8 cellular contexts compared by ENCODE assay signal in the genomic region with DNA sequence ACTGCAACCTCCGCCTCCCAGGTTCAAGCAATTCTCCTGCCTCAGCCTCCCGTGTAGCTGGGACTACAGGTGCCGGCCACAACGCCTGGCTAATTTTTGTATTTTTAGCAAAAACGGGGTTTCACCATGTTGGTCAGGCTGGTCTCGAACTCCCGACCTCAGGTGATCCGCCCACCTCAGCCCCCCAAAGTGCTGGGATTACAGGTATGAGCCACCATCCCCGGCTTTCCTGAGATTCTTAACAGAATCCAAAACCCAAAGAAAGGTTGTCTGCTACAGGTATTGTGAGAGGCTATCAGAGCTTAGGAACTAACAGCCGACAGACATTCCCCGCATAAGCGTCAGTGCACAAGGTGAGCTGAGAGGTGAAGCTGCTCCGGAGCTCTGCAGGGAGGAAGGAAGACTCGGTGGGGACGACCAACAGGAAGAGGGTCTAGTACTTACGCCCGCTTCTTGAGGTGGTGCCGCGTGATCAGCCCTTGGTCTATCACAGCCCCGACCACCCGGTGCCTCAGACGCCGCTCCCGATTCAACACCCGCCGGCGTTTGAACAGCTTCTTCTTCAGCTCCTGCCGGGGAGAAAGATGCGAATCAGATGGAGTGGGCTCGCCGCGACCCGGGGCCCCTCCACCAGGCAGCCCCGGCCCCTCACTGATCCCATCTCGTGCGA. TPM values are rescaled to one million over a fixed set of nuclear protein-coding genes. Genes with fewer than 3 reads are reported as not detected.
A peak's percentile ranks its signal among the peaks of the same experiment; 100 is the strongest.
DNase-seq lines count a peak whose midpoint lies in the region; ATAC-seq and TF ChIP-seq lines count a peak whose summit lies in the region.

No MANE protein-coding gene starts in this region.

- ATAC-seq in CD4-positive, alpha-beta T cell (ENCODE audit: poor library complexity), result peak; percentile 61
- ATAC-seq in GM19043 (IDR thresholded peaks at IDR 0.05; ENCODE audit: low read depth, unreplicated experiment) (peak; percentile 35), HG03280 (IDR thresholded peaks at IDR 0.05; ENCODE audit: unreplicated experiment) (peak; percentile 31), HG03378 (IDR thresholded peaks at IDR 0.05; ENCODE audit: unreplicated experiment) (no peak)

- H3K4me3 Mint-ChIP-seq in CD4-positive, alpha-beta T cell, result peak overlapping the region; percentile 99
- H3K4me3 Mint-ChIP-seq in activated naive CD4-positive, alpha-beta T cell treated with anti-CD3 and anti-CD28 coated beads for 36 hours, result peak overlapping the region; percentile 98
- peak overlapping the region; percentile 88 for H3K4me3 Mint-ChIP-seq in progenitor cell of endocrine pancreas (ENCODE audit: low read depth)

- peaks cover 14% of the 10 kb centered on the region for H3K4me1 ChIP-seq in cardiac muscle cell (ENCODE audit: low read depth)

- POLR2A ChIA-PET in CD4-positive, alpha-beta T cell (lab: Charles Lee), result interaction anchor here (0.7 to 5.3 kb wide), 46 partner anchors 10 to 1621 kb away, joined by 3 to 170 read pairs (median 6); a partner anchor contains a TSS

- H3K27me3 Mint-ChIP-seq in CD4-positive, alpha-beta T cell, result no peaks in the 10 kb centered on the region
- H3K27me3 Mint-ChIP-seq in activated naive CD4-positive, alpha-beta T cell treated with anti-CD3 and anti-CD28 coated beads for 36 hours (ENCODE audit: low read depth), result no peaks in the 10 kb centered on the region
- no peaks in the 10 kb centered on the region for H3K27me3 Mint-ChIP-seq in progenitor cell of endocrine pancreas

- H3K27me3 ChIP-seq in CD4-positive, alpha-beta T cell (ENCODE audit: control insufficient read depth, insufficient read depth, low read length), result no peaks in the 10 kb centered on the region
- no peaks in the 10 kb centered on the region for H3K27me3 ChIP-seq in cardiac muscle cell

- intact Hi-C loops in CD4-positive, alpha-beta T cell (cut with DNase I, micrococcal nuclease), result loop anchor here (1.0 to 10.0 kb wide), 2 partner anchors 11 to 870 kb away; a partner anchor contains a TSS
- intact Hi-C loops in activated naive CD4-positive, alpha-beta T cell treated with anti-CD3 and anti-CD28 coated beads for 36 hours (cut with micrococcal nuclease), result loop anchor here (1.0 to 2.0 kb wide), 7 partner anchors 11 to 177 kb away; a partner anchor contains a TSS

- no peaks in the 10 kb centered on the region for H3K9me3 Mint-ChIP-seq in CD4-positive, alpha-beta T cell
- H3K9me3 Mint-ChIP-seq in activated naive CD4-positive, alpha-beta T cell treated with anti-CD3 and anti-CD28 coated beads for 36 hours, result no peaks in the 10 kb centered on the region
- H3K9me3 Mint-ChIP-seq in progenitor cell of endocrine pancreas (ENCODE audit: low read depth), result no peaks in the 10 kb centered on the region

- peak in 9 of 10 experiments; percentile 33 to 57 (median 44) for DNase-seq in CD4-positive, alpha-beta T cell
- DNase-seq in NCI-H774 (lab: John Stamatoyannopoulos, UW) (peak; percentile 65), cardiac muscle cell (ENCODE audit: low read depth in 1 of 2, low spot score in 1 of 2) (peak; percentile 57 to 75), progenitor cell of endocrine pancreas (ENCODE audit: low spot score, unreplicated experiment) (no peak)
- peak; percentile 74 for DNase-seq in activated naive CD4-positive, alpha-beta T cell treated with anti-CD3 and anti-CD28 coated beads for 36 hours

- TF ChIP-seq CTCF in CD4-positive, alpha-beta T cell (IDR thresholded peaks at IDR 0.05), result no peak
- TF ChIP-seq CTCF in cardiac muscle cell (IDR thresholded peaks at IDR 0.05; ENCODE audit: low read depth, low read length) (no peak), progenitor cell of endocrine pancreas (IDR thresholded peaks at IDR 0.05; ENCODE audit: unreplicated experiment) (no peak)

- peaks cover 2% of the 10 kb centered on the region for H3K36me3 ChIP-seq in cardiac muscle cell

- H3K36me3 Mint-ChIP-seq in CD4-positive, alpha-beta T cell (ENCODE audit: low read depth), result peaks cover 39% of the 10 kb centered on the region
- H3K36me3 Mint-ChIP-seq in activated naive CD4-positive, alpha-beta T cell treated with anti-CD3 and anti-CD28 coated beads for 36 hours (ENCODE audit: low read depth), result peaks cover 32% of the 10 kb centered on the region
- H3K36me3 Mint-ChIP-seq in progenitor cell of endocrine pancreas (ENCODE audit: insufficient read depth), result peaks cover 5% of the 10 kb centered on the region

- H3K9me3 ChIP-seq in CD4-positive, alpha-beta T cell (ENCODE audit: control insufficient read depth, low read length), result no peaks in the 10 kb centered on the region
- H3K9me3 ChIP-seq in cardiac muscle cell (ENCODE audit: low read depth), result no peaks in the 10 kb centered on the region

- peak overlapping the region; percentile 96 for H3K27ac Mint-ChIP-seq in CD4-positive, alpha-beta T cell
- H3K27ac Mint-ChIP-seq in activated naive CD4-positive, alpha-beta T cell treated with anti-CD3 and anti-CD28 coated beads for 36 hours, result peak overlapping the region; percentile 88
- peak overlapping the region; percentile 98 for H3K27ac Mint-ChIP-seq in progenitor cell of endocrine pancreas

- peak overlapping the region; percentile 67 for H3K4me3 ChIP-seq in cardiac muscle cell

- peaks cover 35% of the 10 kb centered on the region for H3K4me1 Mint-ChIP-seq in CD4-positive, alpha-beta T cell (ENCODE audit: low read depth)
- H3K4me1 Mint-ChIP-seq in activated naive CD4-positive, alpha-beta T cell treated with anti-CD3 and anti-CD28 coated beads for 36 hours (ENCODE audit: low read depth), result peaks cover 36% of the 10 kb centered on the region
- H3K4me1 Mint-ChIP-seq in progenitor cell of endocrine pancreas (ENCODE audit: low read depth), result peaks cover 11% of the 10 kb centered on the region

- CTCF ChIA-PET in CD4-positive, alpha-beta T cell (lab: Charles Lee), result interaction anchor here (1.0 to 1.9 kb wide), 9 partner anchors 10 to 240 kb away, joined by 3 to 7 read pairs (median 5); a partner anchor contains a TSS
- CTCF ChIA-PET in activated naive CD4-positive, alpha-beta T cell treated with anti-CD3 and anti-CD28 coated beads for 36 hours (lab: Charles Lee), result interaction anchor here (0.6 to 2.4 kb wide), 13 partner anchors 9 to 1721 kb away, joined by 3 to 10 read pairs (median 4); a partner anchor contains a TSS

- peak overlapping the region; percentile 88 for H3K27ac ChIP-seq in CD4-positive, alpha-beta T cell (ENCODE audit: low read depth, low read length)
- H3K27ac ChIP-seq in cardiac muscle cell, result peak overlapping the region; percentile 89

RNA-seq across cellular contexts. Expression of a gene that starts 0.5 kb away (rescaled TPM):
- 10 to 100 TPM; 14.3 to 18.5 TPM for total RNA-seq in CD4-positive, alpha-beta T cell
- 10 to 100 TPM; 73.5 to 76.5 TPM for total RNA-seq in activated naive CD4-positive, alpha-beta T cell treated with anti-CD3 and anti-CD28 coated beads for 36 hours
- total RNA-seq in cardiac muscle cell, result 136 and 141 TPM in 2 replicates
- polyA plus RNA-seq in cardiac muscle cell, result 115 and 136 TPM in 2 replicates
- total RNA-seq in progenitor cell of endocrine pancreas, result 71.7 and 73.5 TPM in 2 replicates

RNA-seq across cellular contexts. Expression of a gene that starts 0.6 kb away (rescaled TPM):
- 10 to 100 TPM; 17.8 to 18.8 TPM for total RNA-seq in CD4-positive, alpha-beta T cell
- total RNA-seq in activated naive CD4-positive, alpha-beta T cell treated with anti-CD3 and anti-CD28 coated beads for 36 hours, result 10 to 100 TPM; 35.2 to 44.0 TPM
- 3.8 and 11.0 TPM in 2 replicates for total RNA-seq in cardiac muscle cell
- 14.1 and 25.1 TPM in 2 replicates for polyA plus RNA-seq in cardiac muscle cell
- total RNA-seq in progenitor cell of endocrine pancreas, result 12.2 and 18.0 TPM in 2 replicates

RNA-seq across cellular contexts. Expression of a gene that starts 6.9 kb away (rescaled TPM):
- total RNA-seq in CD4-positive, alpha-beta T cell, result 1 to 10 TPM; 1.5 to 2.3 TPM
- 1 to 10 TPM; 6.0 to 6.4 TPM for total RNA-seq in activated naive CD4-positive, alpha-beta T cell treated with anti-CD3 and anti-CD28 coated beads for 36 hours
- 13.0 and 18.8 TPM in 2 replicates for total RNA-seq in cardiac muscle cell
- polyA plus RNA-seq in cardiac muscle cell, result 32.3 and 33.5 TPM in 2 replicates
- total RNA-seq in progenitor cell of endocrine pancreas, result 7.0 and 7.6 TPM in 2 replicates

RNA-seq across cellular contexts. Expression of a gene that starts 7.5 kb away (rescaled TPM):
- 10 to 100 TPM; 10.4 to 10.5 TPM for total RNA-seq in CD4-positive, alpha-beta T cell
- total RNA-seq in activated naive CD4-positive, alpha-beta T cell treated with anti-CD3 and anti-CD28 coated beads for 36 hours, result 1 to 10 TPM; 4.4 to 6.1 TPM
- total RNA-seq in cardiac muscle cell (11.1 and 11.6 TPM in 2 replicates), progenitor cell of endocrine pancreas (9.3 and 9.4 TPM in 2 replicates)
- 10.1 and 11.7 TPM in 2 replicates for polyA plus RNA-seq in cardiac muscle cell

RNA-seq across cellular contexts. Expression of a gene that starts 11.4 kb away (rescaled TPM):
- 10 to 100 TPM; 16.3 TPM for total RNA-seq in CD4-positive, alpha-beta T cell
- total RNA-seq in activated naive CD4-positive, alpha-beta T cell treated with anti-CD3 and anti-CD28 coated beads for 36 hours, result 10 to 100 TPM; 12.5 to 12.8 TPM
- 33.9 and 36.3 TPM in 2 replicates for total RNA-seq in cardiac muscle cell
- 32.2 and 40.1 TPM in 2 replicates for polyA plus RNA-seq in cardiac muscle cell
- 23.6 and 24.7 TPM in 2 replicates for total RNA-seq in progenitor cell of endocrine pancreas
